9 cellular contexts compared by ENCODE assay signal in genomic region chr7:137970263-137970975, GRCh38. TPM values are rescaled to one million over a fixed set of nuclear protein-coding genes. Genes with fewer than 3 reads are reported as not detected.
DNase-seq lines count a peak whose midpoint lies in the region; TF ChIP-seq lines count a peak whose summit lies in the region.
"Had no signal": no experiment of that assay in that cellular context is flagged by ENCODE, and none has a peak within 500 bp of the region (broad histone marks: within the 10 kb centered on the region; RNA-seq: fewer than 3 reads in every experiment).

No MANE protein-coding gene starts in this region.

- TF ChIP-seq POLR2A in thyroid gland (IDR thresholded peaks at IDR 0.05), result peak in 1 of 2 donors; percentile 39

- peaks cover 58% of the 10 kb centered on the region for H3K36me3 Mint-ChIP-seq in nephron progenitor cell (ENCODE audit: low read depth)

- H3K27me3 Mint-ChIP-seq in nephron progenitor cell (ENCODE audit: low read depth, poor library complexity), result peaks cover 2% of the 10 kb centered on the region

- intact Hi-C loops in thyroid gland (cut with DNase I), result no loop called here

- H3K9me3 Mint-ChIP-seq in nephron progenitor cell, result peaks cover 10% of the 10 kb centered on the region

- H3K36me3 ChIP-seq in thyroid gland, result no peaks in the 10 kb centered on the region

- DNase-seq in LHCN-M2 (ENCODE audit: low read depth), result peak; percentile 83
- DNase-seq in cardiac fibroblast (ENCODE audit: low read depth in 2 of 2), result peak; percentile 83 to 89
- peak; percentile 80 for DNase-seq in kidney tubule cell (ENCODE audit: low spot score)
- DNase-seq in thyroid gland, result peak; percentile 84 to 88
- no peak for DNase-seq in nephron progenitor cell
- DNase-seq in activated CD4-positive, CD25-positive, alpha-beta regulatory T cell treated with anti-CD3 and anti-CD28 coated beads, Interleukin-2, amount 50 U/mL, for 72 hours, result no peak
- no peak for DNase-seq in activated T-cell treated with anti-CD3 and anti-CD28 coated beads for 4 hours
- DNase-seq in NCI-H82 (lab: John Stamatoyannopoulos, UW), result no peak
- DNase-seq: stimulated activated CD4-positive, alpha-beta T cell treated with anti-CD3 and anti-CD28 coated beads, Interleukin-15, amount 100 ng/mL, for 24 hours had no signal

- H3K4me3 Mint-ChIP-seq in nephron progenitor cell, result no peak overlapping the region

- no peak for TF ChIP-seq CTCF in cardiac fibroblast (IDR thresholded peaks at IDR 0.05; ENCODE audit: low read depth, low read length)
- TF ChIP-seq CTCF in thyroid gland (IDR thresholded peaks at IDR 0.05), result no peak
- TF ChIP-seq CTCF in nephron progenitor cell (IDR thresholded peaks at IDR 0.05), result no peak

- H3K4me3 ChIP-seq in cardiac fibroblast (replicated peaks in 1 of 2; ENCODE audit: low read depth in 2 of 2, low read length in 2 of 2), result no peak overlapping the region
- no peak overlapping the region for H3K4me3 ChIP-seq in thyroid gland (replicated peaks in 1 of 3)

- 34 to 38% methylated on average over 8 of the region's 8 CpGs for WGBS in thyroid gland, 2 donors

- no peak overlapping the region for H3K27ac Mint-ChIP-seq in nephron progenitor cell

- peak overlapping the region; percentile 16 to 88 (median 71) for H3K27ac ChIP-seq in thyroid gland

- H3K9me3 ChIP-seq in thyroid gland, result no peaks in the 10 kb centered on the region

- H3K27me3 ChIP-seq in thyroid gland, result no peaks in the 10 kb centered on the region

- H3K4me1 ChIP-seq in thyroid gland, result peaks cover 64 to 69% of the 10 kb centered on the region in 2 donors

- peaks cover 19% of the 10 kb centered on the region for H3K4me1 Mint-ChIP-seq in nephron progenitor cell

RNA-seq across cellular contexts. Expression of gene CREB3L2, which starts 31.5 kb away (rescaled TPM):
- total RNA-seq in LHCN-M2 (2014; rRNA removed) (39.1 and 40.6 TPM in 2 replicates), thyroid gland (100 to 1,000 TPM in 2 of 4 donors, 10 to 100 TPM in 2; 86.1 to 143 (median 103) TPM)
- 20.8 TPM for polyA plus RNA-seq in LHCN-M2 (2012)

Comparison
In these comparisons a context has a peak if more than half of its experiments do, and no peak if none do; other contexts are left out.
1. DNase-seq: peak in LHCN-M2 (single experiment), cardiac fibroblast (2 of 2), kidney tubule cell (single experiment) and thyroid gland (2 of 2); none in nephron progenitor cell (single experiment), activated CD4-positive, CD25-positive, alpha-beta regulatory T cell treated with anti-CD3 and anti-CD28 coated beads, Interleukin-2, amount 50 U/mL, for 72 hours (single experiment), activated T-cell treated with anti-CD3 and anti-CD28 coated beads for 4 hours (single experiment) and NCI-H82 (single experiment).